27 cellular contexts compared by ENCODE assay signal in the genomic region with DNA sequence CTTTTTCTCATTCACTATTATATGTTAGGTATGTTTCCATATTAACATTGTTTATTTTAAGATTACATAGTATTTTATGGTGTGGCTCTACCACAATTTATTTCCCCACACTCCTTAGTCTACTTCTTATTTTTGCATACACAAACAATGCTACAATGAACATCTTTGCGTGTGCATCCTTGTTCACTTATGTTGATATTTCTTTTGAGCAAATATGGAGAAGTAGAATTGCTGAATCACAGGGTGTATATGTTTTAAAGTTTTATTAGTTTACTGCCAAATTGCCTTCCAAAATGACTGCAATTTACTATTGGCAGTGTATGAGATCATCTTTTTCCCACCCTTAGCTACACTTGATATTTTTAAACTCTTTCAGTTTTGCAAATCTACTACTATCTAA.
"Had no signal": no experiment of that assay in that cellular context is flagged by ENCODE, and none has a peak within 500 bp of the region (broad histone marks: within the 10 kb centered on the region; RNA-seq: fewer than 3 reads in every experiment).

No MANE protein-coding gene starts in this region.

- ATAC-seq: activated CD8-positive, alpha-beta memory T cell treated with anti-CD3 and anti-CD28 coated beads, Interleukin-2, amount 10 ng/mL, durations not matched to agents 7 days and 5 days; Panc1; Right ventricle myocardium inferior; WTC11 had no signal

- H3K4me1 ChIP-seq: breast epithelium, SJCRH30 had no signal

- H3K36me3 ChIP-seq: breast epithelium, SJCRH30 had no signal

- H3K9me3 ChIP-seq: breast epithelium, SK-N-SH had no signal

- H3K4me3 ChIP-seq: breast epithelium, SJCRH30 had no signal

- DNase-seq: activated CD4-positive, alpha-beta T cell treated with anti-CD3 and anti-CD28 coated beads, Interleukin-2, amount 10 ng/mL, durations not matched to agents 24 days and 14 days; activated CD4-positive, alpha-beta T cell treated with anti-CD3 and anti-CD28 coated beads, Interleukin-2, amount 50 U/mL, for 48 hours; activated CD4-positive, CD25-positive, alpha-beta regulatory T cell treated with anti-CD3 and anti-CD28 coated beads, Interleukin-2, amount 50 U/mL, for 72 hours; activated CD8-positive, alpha-beta memory T cell treated with anti-CD3 and anti-CD28 coated beads, Interleukin-2, amount 10 ng/mL, durations not matched to agents 7 days and 5 days; activated effector memory CD4-positive, alpha-beta T cell treated with Interleukin-2 at 50 U/mL for 16 hours; activated naive CD4-positive, alpha-beta T cell; activated T-cell treated with anti-CD3 and anti-CD28 coated beads, Interleukin-2, amount 50 U/mL, for 24 hours; aorta; caudate nucleus; IMR-90; KBM-7; NCI-H1092; NCI-H1417; NCI-H2029; NCI-H2107; NCI-H2171 treated with DMSO at 0.1 percent for 48 hours; NCI-H226; NCI-H69; NK-92 treated with Interleukin-12 subunit alpha and Interleukin-12 subunit beta, amount 100 ng/mL, for 24 hours; RPMI8226; SJCRH30; SK-N-SH; T-helper 1 cell had no signal
